21 cellular contexts compared by ENCODE assay signal in genomic region chr6:113779656-113780055, GRCh38.
DNase-seq lines count a peak whose midpoint lies in the region; ATAC-seq and TF ChIP-seq lines count a peak whose summit lies in the region.
"Had no signal": no experiment of that assay in that cellular context is flagged by ENCODE, and none has a peak within 500 bp of the region (broad histone marks: within the 10 kb centered on the region; RNA-seq: fewer than 3 reads in every experiment).

No MANE protein-coding gene starts in this region.

- TF ChIP-seq CTCF in lower leg skin (IDR thresholded peaks at IDR 0.05) (no peak), endodermal cell (conservative IDR thresholded peaks at IDR 0.05) (no peak)

- no peaks in the 10 kb centered on the region for H3K9me3 Mint-ChIP-seq in endodermal cell
- H3K9me3 Mint-ChIP-seq: CD4-positive, CD25-positive, alpha-beta regulatory T cell; H9; T-cell; T-helper 2 cell treated with Interferon-gamma antibody and Interleukin-4, amounts not matched to agents 5 μg/mL and 100 μg/mL, for 36 hours had no signal

- H3K4me3 ChIP-seq in lower leg skin (ENCODE audit: low read depth, poor library complexity, severe bottlenecking) (no peak overlapping the region), endodermal cell (ENCODE audit: low read length) (no peak overlapping the region)
- H3K4me3 ChIP-seq: GM23248, Peyer's patch had no signal

- no peaks in the 10 kb centered on the region for H3K36me3 Mint-ChIP-seq in endodermal cell (ENCODE audit: low read depth)
- H3K36me3 Mint-ChIP-seq: CD4-positive, CD25-positive, alpha-beta regulatory T cell; T-cell had no signal

- no peak overlapping the region for H3K4me3 Mint-ChIP-seq in endodermal cell
- H3K4me3 Mint-ChIP-seq: CD4-positive, CD25-positive, alpha-beta regulatory T cell; H9; T-cell; T-helper 2 cell treated with Interferon-gamma antibody and Interleukin-4, amounts not matched to agents 5 μg/mL and 100 μg/mL, for 36 hours had no signal

- intact Hi-C loops in lower leg skin (cut with DNase I; ENCODE audit: low total_unique reads), result no loop called here

- H3K36me3 ChIP-seq in endodermal cell (ENCODE audit: control insufficient read depth, insufficient read depth, low read length), result no peaks in the 10 kb centered on the region
- H3K36me3 ChIP-seq: Peyer's patch had no signal

- 90 to 93% methylated on average over 2 of the region's 2 CpGs for WGBS in lower leg skin, 2 donors
- 86 to 95% methylated on average over 1 to 2 of the region's 2 CpGs for WGBS in endodermal cell (ENCODE audit: insufficient coverage in 1 of 2, insufficient read length in 1 of 2), 2 experiments

- peaks cover 82% of the 10 kb centered on the region for H3K27me3 Mint-ChIP-seq in endodermal cell (ENCODE audit: insufficient read depth)
- H3K27me3 Mint-ChIP-seq: CD4-positive, CD25-positive, alpha-beta regulatory T cell had no signal

- H3K4me1 ChIP-seq in endodermal cell (ENCODE audit: control insufficient read depth, insufficient read depth, low read length), result no peaks in the 10 kb centered on the region
- H3K4me1 ChIP-seq: Peyer's patch had no signal

- no peaks in the 10 kb centered on the region for H3K9me3 ChIP-seq in endodermal cell (ENCODE audit: control insufficient read depth, low read length)
- H3K9me3 ChIP-seq: Peyer's patch had no signal

- no peak overlapping the region for H3K9ac ChIP-seq in endodermal cell (ENCODE audit: extremely low read depth, low read length, poor library complexity, severe bottlenecking)
- H3K9ac ChIP-seq: GM23248 had no signal

- H3K27ac ChIP-seq in endodermal cell (ENCODE audit: low read depth, low read length), result no peak overlapping the region
- H3K27ac ChIP-seq: GM23248, Peyer's patch had no signal

- DNase-seq in dermis blood vessel endothelial cell, result peak; percentile 13
- no peak for DNase-seq in NCI-H82 (lab: John Stamatoyannopoulos, UW)
- DNase-seq in hypothalamus (lab: John Stamatoyannopoulos, UW), result no peak
- no peak for DNase-seq in lower leg skin (ENCODE audit: low spot score in 2 of 2)
- no peak for DNase-seq in endodermal cell
- DNase-seq: CD4-positive, CD25-positive, alpha-beta regulatory T cell; GM23248; H9; KBM-7; NCI-H1092 treated with DMSO at 0.1 percent for 48 hours; NCI-H1436 treated with DMSO at 0.1 percent for 48 hours; NCI-H1930; NCI-H2227 treated with DMSO at 0.1 percent for 48 hours; NCI-H510A treated with DMSO at 0.1 percent for 48 hours; NCI-H748 treated with DMSO at 0.1 percent for 48 hours; Peyer's patch; T-cell had no signal

- ATAC-seq in GM18907 (IDR thresholded peaks at IDR 0.05; ENCODE audit: unreplicated experiment) (peak; percentile 56), HG03354 (IDR thresholded peaks at IDR 0.05; ENCODE audit: poor library complexity, severe bottlenecking, unreplicated experiment) (peak; percentile 56)
- ATAC-seq: SK-N-SH treated with all-trans-retinoic acid at 6 μM for 48 hours, T-cell had no signal

- TF ChIP-seq POLR2A in lower leg skin (IDR thresholded peaks at IDR 0.05), result no peak

- no peak overlapping the region for H3K27ac Mint-ChIP-seq in endodermal cell
- H3K27ac Mint-ChIP-seq: CD4-positive, CD25-positive, alpha-beta regulatory T cell; H9; T-cell; T-helper 2 cell treated with Interferon-gamma antibody and Interleukin-4, amounts not matched to agents 5 μg/mL and 100 μg/mL, for 36 hours had no signal

- H3K4me1 Mint-ChIP-seq in endodermal cell, result peaks cover 15% of the 10 kb centered on the region
- H3K4me1 Mint-ChIP-seq: CD4-positive, CD25-positive, alpha-beta regulatory T cell; T-cell had no signal

- peaks cover 56% of the 10 kb centered on the region for H3K27me3 ChIP-seq in endodermal cell (ENCODE audit: control insufficient read depth, insufficient read depth, low read length, poor library complexity, severe bottlenecking)
- H3K27me3 ChIP-seq: Peyer's patch had no signal
